In the genomic region with DNA sequence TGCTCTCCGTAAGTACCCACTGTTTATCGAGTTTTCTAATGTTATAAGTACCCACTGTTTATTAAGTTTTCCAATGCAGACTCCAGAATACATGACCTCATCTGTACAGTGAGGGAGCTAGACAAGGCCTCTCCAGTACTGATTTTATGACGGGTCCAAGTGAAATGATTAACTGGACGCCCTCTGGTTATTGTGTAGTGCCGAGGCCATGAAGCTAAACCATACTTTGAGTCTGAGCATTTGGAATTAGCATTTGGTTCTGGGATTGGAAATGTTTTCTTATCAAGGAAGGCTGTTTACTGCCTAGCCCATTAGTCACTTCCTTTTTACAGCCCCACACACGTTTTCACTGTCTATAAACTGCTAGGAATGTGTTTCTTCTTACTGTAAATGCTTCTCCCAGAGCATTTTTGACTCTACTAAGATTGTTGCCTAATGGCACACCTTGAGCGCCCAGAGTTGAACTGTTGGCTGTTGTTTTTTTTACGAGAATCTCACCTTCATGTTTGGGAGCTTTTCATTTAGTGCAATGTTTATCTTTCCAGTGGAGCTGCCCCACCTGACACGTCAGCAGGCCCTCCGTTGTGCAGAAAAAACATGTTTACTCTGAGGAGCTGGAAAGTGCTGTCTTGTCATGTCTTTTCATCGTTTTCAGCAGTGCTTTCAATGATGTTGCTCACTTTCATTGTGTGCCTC, we compare ENCODE assay signal across 9 cellular contexts. TPM values are rescaled to one million over a fixed set of nuclear protein-coding genes. Genes with fewer than 3 reads are reported as not detected.
DNase-seq lines count a peak whose midpoint lies in the region; ATAC-seq and TF ChIP-seq lines count a peak whose summit lies in the region.
"Had no signal": no experiment of that assay in that cellular context is flagged by ENCODE, and none has a peak within 500 bp of the region (broad histone marks: within the 10 kb centered on the region; RNA-seq: fewer than 3 reads in every experiment).

No MANE protein-coding gene starts in this region.

- ATAC-seq in GM21723 (IDR thresholded peaks at IDR 0.05; ENCODE audit: unreplicated experiment), result no peak

- no peak overlapping the region for H2AFZ ChIP-seq in trophoblast cell (ENCODE audit: insufficient read depth, low read length, poor library complexity)

- no peaks in the 10 kb centered on the region for H3K36me3 ChIP-seq in trophoblast cell (ENCODE audit: control insufficient read depth in 1 of 2, insufficient read depth in 2 of 2, low read length in 2 of 2)

- H3K27me3 ChIP-seq in trophoblast cell (ENCODE audit: insufficient read depth, low read length), result no peaks in the 10 kb centered on the region

- peak overlapping the region; percentile 67 for H2BK12ac ChIP-seq in trophoblast cell (ENCODE audit: low read length)

- H3K36me3 Mint-ChIP-seq in endothelial cell (ENCODE audit: low read depth, unreplicated experiment), result peaks cover 33% of the 10 kb centered on the region

- peak overlapping the region; percentile 25 for H3K4me2 ChIP-seq in trophoblast cell (ENCODE audit: low read length)

- peak overlapping the region; percentile 70 for H3K27ac Mint-ChIP-seq in endothelial cell (ENCODE audit: unreplicated experiment)

- H3K18ac ChIP-seq in trophoblast cell (ENCODE audit: low read length), result peak overlapping the region; percentile 39

- no peaks in the 10 kb centered on the region for H3K79me2 ChIP-seq in trophoblast cell (ENCODE audit: control insufficient read depth, insufficient read depth, low read length, poor library complexity)

- peak overlapping the region; percentile 38 for H2AK5ac ChIP-seq in trophoblast cell (ENCODE audit: low read length)

- DNase-seq in GM04503 (ENCODE audit: low read depth) (peak; percentile 61), NCI-H748 (lab: John Stamatoyannopoulos, UW; ENCODE audit: unreplicated experiment) (peak; percentile 64), endothelial cell (ENCODE audit: low spot score) (no peak), trophoblast cell (peak; percentile 44 to 85), DMS79 (lab: John Stamatoyannopoulos, UW) (no peak), NCI-H446 treated with DMSO at 0.1 percent for 48 hours (lab: John Stamatoyannopoulos, UW) (no peak)

- no peak overlapping the region for H3K4me3 ChIP-seq in trophoblast cell (ENCODE audit: low read depth, low read length)

- no peak for TF ChIP-seq CTCF in endothelial cell (IDR thresholded peaks at IDR 0.05; ENCODE audit: unreplicated experiment)

- no peak overlapping the region for H4K8ac ChIP-seq in trophoblast cell (ENCODE audit: low read depth, low read length)

- H3K23ac ChIP-seq in trophoblast cell (ENCODE audit: low read length), result no peak overlapping the region

- no peak overlapping the region for H3K14ac ChIP-seq in trophoblast cell (ENCODE audit: low read length)

- H4K12ac ChIP-seq in trophoblast cell (ENCODE audit: low read depth, low read length), result no peak overlapping the region

- no peak overlapping the region for H3K9ac ChIP-seq in trophoblast cell (ENCODE audit: low read length)

- WGBS in trophoblast cell (ENCODE audit: extremely low coverage, insufficient coverage, insufficient read length), result no CpG with 5 or more reads among the region's 11 CpGs

- peaks cover 48% of the 10 kb centered on the region for H3K4me1 Mint-ChIP-seq in endothelial cell (ENCODE audit: unreplicated experiment)

- H3K4me3 Mint-ChIP-seq in endothelial cell (ENCODE audit: unreplicated experiment), result no peak overlapping the region

- peaks cover 7 to 13% of the 10 kb centered on the region in 2 experiments for H3K4me1 ChIP-seq in trophoblast cell (ENCODE audit: control insufficient read depth in 1 of 2, insufficient read depth in 2 of 2, low read length in 2 of 2)

- H4K91ac ChIP-seq in trophoblast cell (ENCODE audit: low read depth, low read length), result peak overlapping the region; percentile 58

- peaks cover 4% of the 10 kb centered on the region for H3K79me1 ChIP-seq in trophoblast cell (ENCODE audit: low read length)

- H3K4ac ChIP-seq in trophoblast cell (ENCODE audit: low read depth, low read length), result peak overlapping the region; percentile 8

- H2BK120ac ChIP-seq in trophoblast cell (ENCODE audit: insufficient read depth, low read length, poor library complexity), result no peak overlapping the region

- H3K9me3 ChIP-seq in trophoblast cell (ENCODE audit: insufficient read depth, low read depth, low read length), result no peaks in the 10 kb centered on the region

- peak overlapping the region; percentile 63 for H3K27ac ChIP-seq in trophoblast cell (ENCODE audit: low read depth, low read length)

- H3K27me3 Mint-ChIP-seq in endothelial cell (ENCODE audit: unreplicated experiment), result no peaks in the 10 kb centered on the region

- H2BK5ac ChIP-seq in trophoblast cell (ENCODE audit: low read depth, low read length, poor library complexity), result peak overlapping the region; percentile 11

- H3K9me3 Mint-ChIP-seq in endothelial cell (ENCODE audit: unreplicated experiment), result no peaks in the 10 kb centered on the region

RNA-seq across cellular contexts. Expression of a gene that starts 26.9 kb away (rescaled TPM):
- total RNA-seq in endothelial cell (ENCODE audit: unreplicated experiment), result not detected
- polyA plus RNA-seq in trophoblast cell (2013), result not detected in 2 replicates
- total RNA-seq: mononuclear cell, OCI-LY7 had no signal

RNA-seq across cellular contexts. Expression of a gene that starts 31.7 kb away (rescaled TPM):
- 28.2 TPM for total RNA-seq in endothelial cell (ENCODE audit: unreplicated experiment)
- polyA plus RNA-seq in trophoblast cell (2013), result 4.0 and 4.6 TPM in 2 replicates
- total RNA-seq: mononuclear cell, OCI-LY7 had no signal

Comparison
In these comparisons a context has a peak if more than half of its experiments do, and no peak if none do; other contexts are left out.
1. DNase-seq: peak in GM04503 (single experiment), NCI-H748 (single experiment) and trophoblast cell (2 of 2); none in endothelial cell (single experiment), DMS79 (single experiment) and NCI-H446 treated with DMSO at 0.1 percent for 48 hours (single experiment).